8 cellular contexts compared by ENCODE assay signal in the genomic region with DNA sequence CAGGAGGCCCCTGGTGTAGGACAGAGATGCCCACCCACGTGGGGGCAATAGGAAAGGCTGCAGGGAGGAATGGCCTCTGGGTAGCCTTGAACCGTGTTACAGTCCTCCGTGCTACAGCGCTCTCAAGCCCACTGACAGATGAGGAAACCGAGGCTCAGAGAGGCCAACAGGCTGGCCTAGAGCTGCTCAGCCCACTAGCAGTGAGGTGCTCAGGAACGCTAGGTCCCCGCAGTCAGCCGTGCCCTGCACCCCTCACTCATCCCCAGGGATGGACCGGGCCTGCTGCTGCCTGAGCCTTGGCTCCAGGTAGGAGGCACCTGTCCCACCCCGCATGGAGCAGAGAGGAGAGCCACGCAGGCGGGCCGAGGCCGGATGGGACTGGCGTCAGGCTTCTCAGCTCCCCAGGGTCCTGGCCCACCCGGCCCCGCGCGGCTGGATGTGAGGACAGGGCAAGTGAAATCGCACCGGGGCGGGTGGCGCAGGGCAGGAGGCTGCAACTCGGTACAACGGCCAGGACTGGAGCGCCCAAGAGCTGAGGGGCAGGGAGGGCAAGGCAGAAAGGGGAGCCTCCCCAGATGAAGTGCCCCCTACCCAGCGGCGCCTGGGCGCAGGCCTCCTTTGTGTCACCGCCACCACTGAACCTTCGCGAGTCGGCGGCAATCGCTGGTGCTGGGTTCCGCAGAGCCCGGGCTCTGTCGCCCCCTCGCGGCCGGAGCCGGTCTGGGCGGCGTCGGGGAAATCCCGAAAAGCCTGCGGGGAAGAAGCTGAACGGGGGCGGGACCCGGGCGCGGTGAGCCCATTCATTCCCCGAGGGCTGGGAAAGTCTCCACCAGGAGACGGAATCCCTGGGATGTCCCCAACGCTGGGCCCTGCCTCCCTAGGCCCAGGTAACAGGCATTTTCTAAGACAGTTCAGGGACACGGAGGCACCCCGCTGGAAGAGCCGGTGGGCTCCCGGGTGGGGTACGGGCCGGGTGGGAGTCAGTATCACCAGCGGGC. TPM values are rescaled to one million over a fixed set of nuclear protein-coding genes. Genes with fewer than 3 reads are reported as not detected.
DNase-seq lines count a peak whose midpoint lies in the region; ATAC-seq, FAIRE-seq and TF ChIP-seq lines count a peak whose summit lies in the region.

No MANE protein-coding gene starts in this region.

- no peaks in the 10 kb centered on the region for H3K79me2 ChIP-seq in H9 (ENCODE audit: insufficient read depth, low read length)
- H3K79me2 ChIP-seq in HepG2 (ENCODE audit: insufficient read depth, low read length) = no peaks in the 10 kb centered on the region

- no peak overlapping the region for H3K27ac Mint-ChIP-seq in H9
- no peak overlapping the region for H3K27ac Mint-ChIP-seq in central memory CD8-positive, alpha-beta T cell (ENCODE audit: low read depth)

- no peak overlapping the region for H3T11ph ChIP-seq in H9 (ENCODE audit: low read length)

- H2AK5ac ChIP-seq in H9 (ENCODE audit: insufficient read length, low read length) = no peak overlapping the region

- H3K9me3 ChIP-seq in H9 (ENCODE audit: control insufficient read depth, low read depth, low read length) (no peaks in the 10 kb centered on the region), HepG2 (ENCODE audit: low read length) (no peaks in the 10 kb centered on the region)

- POLR2A ChIA-PET in HepG2 (lab: Yijun Ruan, JAX) = interaction anchor here (0.6 to 2.8 kb wide), 9 partner anchors 8 to 99 kb away, joined by 3 to 18 read pairs (median 4); partner anchors contain the start of genes CHCHD10, MIF, SLC2A11 and ZNF70

- H3K79me1 ChIP-seq in H9 (ENCODE audit: insufficient read depth, low read depth, low read length, poor library complexity, severe bottlenecking) = no peaks in the 10 kb centered on the region

- no peak overlapping the region for H4K91ac ChIP-seq in H9 (ENCODE audit: insufficient read length, low read depth, low read length)

- H2BK15ac ChIP-seq in H9 (ENCODE audit: low read depth, low read length) = no peak overlapping the region

- H4K5ac ChIP-seq in H9 (ENCODE audit: insufficient read length, low read depth, low read length) = no peak overlapping the region

- intact Hi-C loops in HepG2 (cut with micrococcal nuclease; ENCODE audit: unreplicated experiment) = loop anchor here (5.0 kb wide), 1 partner anchor 82 kb away; the partner anchor contains the start of gene CHCHD10

- no peak overlapping the region for H3K4ac ChIP-seq in H9 (ENCODE audit: low read depth, low read length)

- peaks cover 3% of the 10 kb centered on the region for H3K23me2 ChIP-seq in H9 (ENCODE audit: insufficient read length, low read depth, low read length, poor library complexity, severe bottlenecking)

- H3K14ac ChIP-seq in H9 (ENCODE audit: insufficient read depth, low read length) = 0 out of 2 replicates have a peak overlapping the region, but pooled peaks have one; percentile 73

- H3K27ac ChIP-seq in C4-2B = peak overlapping the region; percentile 8; the same call in 1 of the 2 replicates
- no peak overlapping the region for H3K27ac ChIP-seq in H9 (ENCODE audit: insufficient read length, low read depth, low read length)
- no peak overlapping the region for H3K27ac ChIP-seq in HepG2 (ENCODE audit: extremely low read length, insufficient read depth, low read length)

- TF ChIP-seq CTCF in C4-2B (conservative IDR thresholded peaks at IDR 0.05) (peak; percentile 99), H9 (conservative IDR thresholded peaks at IDR 0.05) (peak; percentile 99), HepG2 (CRISPR knock-in tag; IDR thresholded peaks at IDR 0.05) (peak; percentile 99)

- no peaks in the 10 kb centered on the region for H3K36me3 Mint-ChIP-seq in H9 (ENCODE audit: insufficient read depth in 1 of 3, low read depth in 3 of 3)
- H3K36me3 Mint-ChIP-seq in central memory CD8-positive, alpha-beta T cell (ENCODE audit: insufficient read depth) = peaks cover 1% of the 10 kb centered on the region

- H2BK12ac ChIP-seq in H9 (ENCODE audit: insufficient read length, low read depth, low read length) = no peak overlapping the region

- CTCF ChIA-PET in HepG2 (lab: Yijun Ruan, JAX; ENCODE audit: low intra/inter-chr PET ratio, low total read pairs) = interaction anchor here (1.2 to 3.9 kb wide), 4 partner anchors 81 to 222 kb away, joined by 3 to 34 read pairs (median 4); partner anchors contain the start of gene CHCHD10

- peaks cover 18% of the 10 kb centered on the region for H3K27me3 Mint-ChIP-seq in H9 (ENCODE audit: low read depth)
- no peaks in the 10 kb centered on the region for H3K27me3 Mint-ChIP-seq in central memory CD8-positive, alpha-beta T cell

- H3K27me3 ChIP-seq in H9 (ENCODE audit: insufficient read depth, low read length) (no peaks in the 10 kb centered on the region), HepG2 (ENCODE audit: control insufficient read depth in 1 of 2, insufficient read depth in 2 of 2, low read length in 2 of 2) (peaks cover 2 to 11% of the 10 kb centered on the region in 2 experiments; a peak in 1 of 5 replicates)

- no TSS peak for BruUV-seq in HepG2 (replicated peaks; lab: Mats Ljungman, UMichigan)

- H2BK5ac ChIP-seq in H9 (ENCODE audit: insufficient read length, low read length) = no peak overlapping the region

- TF ChIP-seq POLR2A in HepG2 (IDR thresholded peaks at IDR 0.05; ENCODE audit: insufficient read depth in 1 of 2, low read depth in 2 of 2, low read length in 2 of 2) = no peak

- no peak overlapping the region for H2AFZ ChIP-seq in H9 (ENCODE audit: low read length)
- H2AFZ ChIP-seq in HepG2 (ENCODE audit: low read length) = no peak overlapping the region

- H3K4me1 Mint-ChIP-seq in H9 = peaks cover 24 to 40% of the 10 kb centered on the region in 2 experiments
- no peaks in the 10 kb centered on the region for H3K4me1 Mint-ChIP-seq in central memory CD8-positive, alpha-beta T cell

- H3K4me3 ChIP-seq in HepG2 (replicated peaks in 1 of 3; ENCODE audit: insufficient read depth in 1 of 3, low read depth in 2 of 3, low read length in 3 of 3) = peak overlapping the region; percentile 27 to 69 (median 49); a peak in 3 of 6 replicates

- in situ Hi-C loops in HepG2 (cut with HindIII; ENCODE audit: extremely low pct_ligation_motif_present, low pct_unique_long_range_greater_than_20kb) = loop anchor here (5.0 to 25.0 kb wide), 2 partner anchors 67 to 237 kb away; no protein-coding TSS in a partner anchor

- no peak overlapping the region for H3K4me2 ChIP-seq in H9 (ENCODE audit: insufficient read depth, insufficient read length, low read length)
- H3K4me2 ChIP-seq in HepG2 (ENCODE audit: low read depth, low read length) = peak overlapping the region; percentile 69

- no peaks in the 10 kb centered on the region; the same call in 1 of the 2 replicates for H3K4me1 ChIP-seq in H9 (ENCODE audit: insufficient read depth, low read length)
- peaks cover 65% of the 10 kb centered on the region for H3K4me1 ChIP-seq in HepG2 (ENCODE audit: insufficient read depth, low read length)

- WGBS in H9 (ENCODE audit: extremely low coverage, insufficient read length, low lambda C conversion rate) = no CpG with 5 or more reads among the region's 62 CpGs
- WGBS in HepG2 (ENCODE audit: low lambda C conversion rate) = 9% methylated on average over 18 of the region's 62 CpGs

- H2BK20ac ChIP-seq in H9 (ENCODE audit: low read depth, low read length, poor library complexity, severe bottlenecking) = no peak overlapping the region

- H3K9ac ChIP-seq in H9 (ENCODE audit: extremely low read depth, insufficient read length, low read length) (no peak overlapping the region), HepG2 (ENCODE audit: insufficient read depth, low read depth, low read length) (peak overlapping the region; percentile 47)

- DNase-seq in H9 = peak; percentile 95
- peak; percentile 90 for DNase-seq in NCI-H345 (lab: John Stamatoyannopoulos, UW)
- peak; percentile 78 for DNase-seq in activated CD4-positive, alpha-beta T cell treated with anti-CD3 and anti-CD28 coated beads for 1 hour
- peak; percentile 73 to 84 for DNase-seq in central memory CD8-positive, alpha-beta T cell (ENCODE audit: low spot score in 2 of 2)
- peak; percentile 58 for DNase-seq in HepG2 (ENCODE audit: low spot score)
- peak; percentile 58 to 92 (median 75) for DNase-seq in stimulated activated CD4-positive, alpha-beta T cell treated with anti-CD3 and anti-CD28 coated beads, TNF-alpha, amount 100 ng/mL, for 1 hour (ENCODE audit: low read depth in 3 of 3, low spot score in 1 of 3)

- peak overlapping the region; percentile 56 for H3K18ac ChIP-seq in H9 (ENCODE audit: insufficient read length, low read depth, low read length)

- FAIRE-seq in HepG2 (lab: Jason Lieb, UNC) = peak; percentile 40

- peak; percentile 89 for ATAC-seq in central memory CD8-positive, alpha-beta T cell (replicated peaks; ENCODE audit: extremely low read depth, poor library complexity, severe bottlenecking)
- ATAC-seq in HepG2 = peak; percentile 82
- ATAC-seq in GM19351 (IDR thresholded peaks at IDR 0.05; ENCODE audit: unreplicated experiment) = no peak

- H4K20me1 ChIP-seq in H9 (ENCODE audit: control insufficient read depth, insufficient read depth, insufficient read length) = no peaks in the 10 kb centered on the region
- H4K20me1 ChIP-seq in HepG2 (ENCODE audit: insufficient read depth, low read length) = no peaks in the 10 kb centered on the region

- no peak overlapping the region for H3K23ac ChIP-seq in H9 (ENCODE audit: insufficient read length, low read depth, low read length)

- no peaks in the 10 kb centered on the region; a peak in 1 of 5 replicates for H3K9me3 Mint-ChIP-seq in H9
- H3K9me3 Mint-ChIP-seq in central memory CD8-positive, alpha-beta T cell = no peaks in the 10 kb centered on the region

- no peak overlapping the region for H2BK120ac ChIP-seq in H9 (ENCODE audit: low read depth, low read length, poor library complexity, severe bottlenecking)

- H4K8ac ChIP-seq in H9 (replicated peaks; ENCODE audit: insufficient read length, low read depth, low read length) = no peak overlapping the region

- H3K4me3 Mint-ChIP-seq in H9 = no peak overlapping the region
- no peak overlapping the region for H3K4me3 Mint-ChIP-seq in central memory CD8-positive, alpha-beta T cell

- no peak overlapping the region for H3K56ac ChIP-seq in H9 (ENCODE audit: insufficient read length, low read depth, low read length)

- H3K36me3 ChIP-seq in HepG2 (replicated peaks in 1 of 2; ENCODE audit: control insufficient read depth in 1 of 2, insufficient read depth in 2 of 2, low read length in 2 of 2) = no peaks in the 10 kb centered on the region

- no peak for TF ChIP-seq EP300 in HepG2 (IDR thresholded peaks at IDR 0.05; ENCODE audit: low read depth in 2 of 2, low read length in 2 of 2)
- TF ChIP-seq EP300 in HepG2 (CRISPR knock-in tag; IDR thresholded peaks at IDR 0.05; ENCODE audit: borderline replicate concordance) = no peak

- TF ChIP-seq RAD21 in HepG2 (CRISPR knock-in tag; IDR thresholded peaks at IDR 0.05) = peak; percentile 99

RNA-seq across cellular contexts. Expression of gene SLC2A11, which starts 8.4 kb away (rescaled TPM):
- total RNA-seq in H9 (2021) = 12.1 and 15.0 TPM in 2 replicates
- total RNA-seq in HepG2 (2016; rRNA removed; fragmentation: Illumina TruSeq; extraction: Trizol) = 8.9 and 15.2 TPM in 2 replicates
- total RNA-seq in HepG2 (2016; cell fraction: cytosol; rRNA removed; fragmentation: Illumina TruSeq; extraction: Trizol; ENCODE audit: low read depth) = 9.3 TPM in 2 replicates
- total RNA-seq in HepG2 (2016; cell fraction: insoluble cytoplasmic fraction; rRNA removed; fragmentation: Illumina TruSeq; extraction: Trizol) = 9.3 and 15.6 TPM in 2 replicates
- total RNA-seq in HepG2 (2016; cell fraction: membrane; rRNA removed; fragmentation: Illumina TruSeq; extraction: Trizol) = 18.3 and 19.5 TPM in 2 replicates
- total RNA-seq in HepG2 (2016; cell fraction: nucleus; rRNA removed; fragmentation: Illumina TruSeq; extraction: Trizol) = 16.4 and 16.6 TPM in 2 replicates
- polyA plus RNA-seq in HepG2 (2011; rRNA removed) = 15.4 and 18.6 TPM in 2 replicates
- polyA plus RNA-seq in HepG2 (2011; cell fraction: cytosol; rRNA removed) = 16.1 and 19.7 TPM in 2 replicates
- polyA plus RNA-seq in HepG2 (2011; cell fraction: nucleus; rRNA removed) = 28.4 and 31.3 TPM in 2 replicates
- polyA plus RNA-seq in HepG2 (2012) = 11.1 and 17.5 TPM in 2 replicates
- 16.2 and 17.4 TPM in 2 replicates for polyA plus RNA-seq in HepG2 (2016; cell fraction: cytosol; fragmentation: Illumina TruSeq; extraction: Trizol; ENCODE audit: low read depth)
- polyA plus RNA-seq in HepG2 (2016; cell fraction: insoluble cytoplasmic fraction; fragmentation: Illumina TruSeq; extraction: Trizol; ENCODE audit: low read depth) = 8.6 and 11.3 TPM in 2 replicates
- polyA plus RNA-seq in HepG2 (2016; cell fraction: membrane; fragmentation: Illumina TruSeq; extraction: Trizol; ENCODE audit: low read depth) = 16.1 and 17.7 TPM in 2 replicates
- 31.8 and 34.3 TPM in 2 replicates for polyA plus RNA-seq in HepG2 (2016; cell fraction: nucleus; fragmentation: Illumina TruSeq; extraction: Trizol; ENCODE audit: insufficient read depth, low read depth)
- 11.5 and 32.8 TPM in 2 replicates for polyA minus RNA-seq in HepG2 (2011; rRNA and poly(A)+ RNA removed; ENCODE audit: low replicate concordance)
- 4.7 and 5.8 TPM in 2 replicates for polyA minus RNA-seq in HepG2 (2011; cell fraction: cytosol; rRNA and poly(A)+ RNA removed)
- 21.2 and 32.8 TPM in 2 replicates for polyA minus RNA-seq in HepG2 (2011; cell fraction: nucleus; rRNA and poly(A)+ RNA removed)

RNA-seq across cellular contexts. Expression of gene DERL3, which starts 10.5 kb away (rescaled TPM):
- total RNA-seq in H9 (2021) = 9.0 and 9.8 TPM in 2 replicates
- total RNA-seq in HepG2 (2016; rRNA removed; fragmentation: Illumina TruSeq; extraction: Trizol) = not detected in 2 replicates
- not detected in 2 replicates for total RNA-seq in HepG2 (2016; cell fraction: cytosol; rRNA removed; fragmentation: Illumina TruSeq; extraction: Trizol; ENCODE audit: low read depth)
- not detected in 2 replicates for total RNA-seq in HepG2 (2016; cell fraction: insoluble cytoplasmic fraction; rRNA removed; fragmentation: Illumina TruSeq; extraction: Trizol)
- total RNA-seq in HepG2 (2016; cell fraction: membrane; rRNA removed; fragmentation: Illumina TruSeq; extraction: Trizol) = not detected in 2 replicates
- total RNA-seq in HepG2 (2016; cell fraction: nucleus; rRNA removed; fragmentation: Illumina TruSeq; extraction: Trizol) = not detected in 2 replicates
- not detected in 2 replicates for polyA plus RNA-seq in HepG2 (2011; rRNA removed)
- not detected in 2 replicates for polyA plus RNA-seq in HepG2 (2011; cell fraction: cytosol; rRNA removed)
- polyA plus RNA-seq in HepG2 (2011; cell fraction: nucleus; rRNA removed) = not detected in 2 replicates
- 0.07 TPM in 1 of 2 replicates, not detected in the other for polyA plus RNA-seq in HepG2 (2012)
- not detected in 2 replicates for polyA plus RNA-seq in HepG2 (2016; cell fraction: cytosol; fragmentation: Illumina TruSeq; extraction: Trizol; ENCODE audit: low read depth)
- not detected in 2 replicates for polyA plus RNA-seq in HepG2 (2016; cell fraction: insoluble cytoplasmic fraction; fragmentation: Illumina TruSeq; extraction: Trizol; ENCODE audit: low read depth)
- not detected in 2 replicates for polyA plus RNA-seq in HepG2 (2016; cell fraction: membrane; fragmentation: Illumina TruSeq; extraction: Trizol; ENCODE audit: low read depth)
- polyA plus RNA-seq in HepG2 (2016; cell fraction: nucleus; fragmentation: Illumina TruSeq; extraction: Trizol; ENCODE audit: insufficient read depth, low read depth) = not detected in 2 replicates
- polyA minus RNA-seq in HepG2 (2011; rRNA and poly(A)+ RNA removed; ENCODE audit: low replicate concordance) = 1.4 TPM in 1 of 2 replicates, not detected in the other
- not detected in 2 replicates for polyA minus RNA-seq in HepG2 (2011; cell fraction: cytosol; rRNA and poly(A)+ RNA removed)
- polyA minus RNA-seq in HepG2 (2011; cell fraction: nucleus; rRNA and poly(A)+ RNA removed) = not detected in 2 replicates

RNA-seq across cellular contexts. Expression of gene MIF, which starts 44.9 kb away (rescaled TPM):
- total RNA-seq in H9 (2021) (1,068 and 1,091 TPM in 2 replicates), HepG2 (2016; rRNA removed; fragmentation: Illumina TruSeq; extraction: Trizol) (537 and 634 TPM in 2 replicates)
- total RNA-seq in HepG2 (2016; cell fraction: cytosol; rRNA removed; fragmentation: Illumina TruSeq; extraction: Trizol; ENCODE audit: low read depth) = 570 and 829 TPM in 2 replicates
- 593 and 629 TPM in 2 replicates for total RNA-seq in HepG2 (2016; cell fraction: insoluble cytoplasmic fraction; rRNA removed; fragmentation: Illumina TruSeq; extraction: Trizol)
- 414 and 621 TPM in 2 replicates for total RNA-seq in HepG2 (2016; cell fraction: membrane; rRNA removed; fragmentation: Illumina TruSeq; extraction: Trizol)
- 204 and 221 TPM in 2 replicates for total RNA-seq in HepG2 (2016; cell fraction: nucleus; rRNA removed; fragmentation: Illumina TruSeq; extraction: Trizol)
- polyA plus RNA-seq in HepG2 (2011; rRNA removed) = 675 and 735 TPM in 2 replicates
- polyA plus RNA-seq in HepG2 (2011; cell fraction: cytosol; rRNA removed) = 339 and 935 TPM in 2 replicates
- 393 and 522 TPM in 2 replicates for polyA plus RNA-seq in HepG2 (2011; cell fraction: nucleus; rRNA removed)
- polyA plus RNA-seq in HepG2 (2012) = 517 and 606 TPM in 2 replicates
- 534 and 721 TPM in 2 replicates for polyA plus RNA-seq in HepG2 (2016; cell fraction: cytosol; fragmentation: Illumina TruSeq; extraction: Trizol; ENCODE audit: low read depth)
- 399 and 403 TPM in 2 replicates for polyA plus RNA-seq in HepG2 (2016; cell fraction: insoluble cytoplasmic fraction; fragmentation: Illumina TruSeq; extraction: Trizol; ENCODE audit: low read depth)
- polyA plus RNA-seq in HepG2 (2016; cell fraction: membrane; fragmentation: Illumina TruSeq; extraction: Trizol; ENCODE audit: low read depth) = 347 and 448 TPM in 2 replicates
- 271 and 272 TPM in 2 replicates for polyA plus RNA-seq in HepG2 (2016; cell fraction: nucleus; fragmentation: Illumina TruSeq; extraction: Trizol; ENCODE audit: insufficient read depth, low read depth)
- polyA minus RNA-seq in HepG2 (2011; rRNA and poly(A)+ RNA removed; ENCODE audit: low replicate concordance) = 92.9 and 418 TPM in 2 replicates
- 359 and 483 TPM in 2 replicates for polyA minus RNA-seq in HepG2 (2011; cell fraction: cytosol; rRNA and poly(A)+ RNA removed)
- polyA minus RNA-seq in HepG2 (2011; cell fraction: nucleus; rRNA and poly(A)+ RNA removed) = 37.5 and 61.4 TPM in 2 replicates
